Comparison of ENCODE assay signal across 18 cellular contexts in the genomic region with DNA sequence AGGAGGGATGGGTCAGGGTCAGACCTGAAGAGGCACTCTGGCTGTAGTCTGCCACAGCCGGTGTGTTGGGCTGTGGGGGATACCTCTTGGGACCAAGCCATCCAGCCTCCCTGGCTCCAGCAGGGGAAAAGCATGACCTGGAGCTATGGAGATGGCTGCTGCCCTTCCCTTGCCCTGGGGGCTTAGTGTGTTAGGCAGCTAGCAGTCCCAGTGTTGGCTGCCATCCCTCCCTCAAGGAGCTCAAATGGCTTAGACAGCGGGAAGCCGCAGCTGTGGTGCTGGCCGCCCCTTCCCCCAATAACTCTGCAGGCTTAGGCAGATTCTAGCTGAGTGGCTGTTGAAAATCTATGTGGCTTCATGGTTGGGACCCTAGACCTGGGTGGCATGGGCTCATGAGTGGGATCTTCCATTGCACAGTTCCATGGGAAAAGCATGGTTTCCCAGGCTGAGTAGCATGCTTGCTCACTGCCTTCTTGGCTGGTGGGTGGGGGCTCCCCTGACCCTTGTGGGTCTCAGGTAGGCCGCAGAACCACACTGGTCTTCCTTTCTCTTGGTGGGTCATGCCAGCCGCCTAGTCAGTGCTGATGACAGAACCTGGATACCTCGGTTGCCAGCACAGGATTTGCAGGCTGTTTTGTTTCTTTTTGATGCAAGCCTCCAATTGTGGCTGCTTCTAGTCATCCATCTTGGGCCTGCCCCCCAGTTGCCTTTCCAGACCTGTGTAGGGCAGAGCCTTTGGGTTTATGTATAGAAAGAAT.
DNase-seq lines count a peak whose midpoint lies in the region; ATAC-seq, FAIRE-seq and TF ChIP-seq lines count a peak whose summit lies in the region.
"Had no signal": no experiment of that assay in that cellular context is flagged by ENCODE, and none has a peak within 500 bp of the region (broad histone marks: within the 10 kb centered on the region; RNA-seq: fewer than 3 reads in every experiment).

No MANE protein-coding gene starts in this region.

- WGBS in small intestine, 3 donors = 91 to 97% (median 96%) methylated on average over 7 of the region's 7 CpGs

- no peaks in the 10 kb centered on the region for H3K36me3 ChIP-seq in small intestine (ENCODE audit: control insufficient read depth in 2 of 2, insufficient read depth in 2 of 2, low read length in 2 of 2)

- CTCF ChIA-PET in activated CD4-positive, alpha-beta memory T cell treated with anti-CD3 and anti-CD28 coated beads, Interleukin-2, amount 10 ng/mL, durations not matched to agents 7 days and 5 days (lab: Charles Lee) = no interaction called here
- CTCF ChIA-PET in activated CD4-positive, alpha-beta memory T cell treated with anti-CD3 and anti-CD28 coated beads for 36 hours (lab: Charles Lee) = no interaction called here

- POLR2A ChIA-PET in activated CD4-positive, alpha-beta memory T cell treated with anti-CD3 and anti-CD28 coated beads, Interleukin-2, amount 10 ng/mL, durations not matched to agents 7 days and 5 days (lab: Charles Lee) = no interaction called here
- POLR2A ChIA-PET in activated CD4-positive, alpha-beta memory T cell treated with anti-CD3 and anti-CD28 coated beads for 36 hours (lab: Charles Lee) = no interaction called here

- peaks cover 64% of the 10 kb centered on the region for H3K4me1 Mint-ChIP-seq in activated CD4-positive, alpha-beta memory T cell treated with anti-CD3 and anti-CD28 coated beads, Interleukin-2, amount 10 ng/mL, durations not matched to agents 7 days and 5 days
- H3K4me1 Mint-ChIP-seq in activated CD4-positive, alpha-beta memory T cell treated with anti-CD3 and anti-CD28 coated beads for 36 hours (ENCODE audit: low read depth) = peaks cover 12% of the 10 kb centered on the region
- H3K4me1 Mint-ChIP-seq in activated T-helper 17 cell treated with anti-CD3 and anti-CD28 coated beads, Interleukin-2, amount 50 U/mL, for 72 hours = no peaks in the 10 kb centered on the region

- intact Hi-C loops in activated CD4-positive, alpha-beta memory T cell treated with anti-CD3 and anti-CD28 coated beads for 36 hours (cut with micrococcal nuclease) = no loop called here

- H3K4me3 Mint-ChIP-seq in activated CD4-positive, alpha-beta memory T cell treated with anti-CD3 and anti-CD28 coated beads, Interleukin-2, amount 10 ng/mL, durations not matched to agents 7 days and 5 days = no peak overlapping the region
- H3K4me3 Mint-ChIP-seq in activated CD4-positive, alpha-beta memory T cell treated with anti-CD3 and anti-CD28 coated beads for 36 hours = no peak overlapping the region
- no peak overlapping the region for H3K4me3 Mint-ChIP-seq in activated T-helper 17 cell treated with anti-CD3 and anti-CD28 coated beads, Interleukin-2, amount 50 U/mL, for 72 hours
- H3K4me3 Mint-ChIP-seq: CD14-positive monocyte had no signal

- DNase-seq in activated CD4-positive, alpha-beta memory T cell treated with anti-CD3 and anti-CD28 coated beads, Interleukin-2, amount 10 ng/mL, durations not matched to agents 7 days and 5 days = no peak
- no peak for DNase-seq in activated CD4-positive, alpha-beta memory T cell treated with anti-CD3 and anti-CD28 coated beads for 36 hours
- peak; percentile 25 for DNase-seq in M059J (ENCODE audit: low read depth)
- peak; percentile 46 for DNase-seq in stimulated activated naive CD8-positive, alpha-beta T cell treated with anti-CD3 and anti-CD28 coated beads, Interleukin-15, Interleukin-2, amounts not matched to agents 100 U/mL and 50 U/mL, for 24 hours
- no peak for DNase-seq in anterior cingulate cortex (lab: John Stamatoyannopoulos, UW)
- no peak for DNase-seq in small intestine
- DNase-seq: DMS 273 treated with DMSO at 0.1 percent for 48 hours, GF-D8, NCI-H1436 treated with DMSO at 0.1 percent for 48 hours, NCI-H2081, NCI-H510A treated with DMSO at 0.1 percent for 48 hours had no signal

- H3K27me3 ChIP-seq in small intestine (ENCODE audit: control insufficient read depth in 2 of 2, insufficient read depth in 2 of 2, low read length in 2 of 2) = no peaks in the 10 kb centered on the region

- peaks cover 16% of the 10 kb centered on the region for H3K9me3 Mint-ChIP-seq in activated CD4-positive, alpha-beta memory T cell treated with anti-CD3 and anti-CD28 coated beads, Interleukin-2, amount 10 ng/mL, durations not matched to agents 7 days and 5 days
- no peaks in the 10 kb centered on the region for H3K9me3 Mint-ChIP-seq in activated CD4-positive, alpha-beta memory T cell treated with anti-CD3 and anti-CD28 coated beads for 36 hours
- H3K9me3 Mint-ChIP-seq in activated T-helper 17 cell treated with anti-CD3 and anti-CD28 coated beads, Interleukin-2, amount 50 U/mL, for 72 hours = no peaks in the 10 kb centered on the region
- H3K9me3 Mint-ChIP-seq: CD14-positive monocyte had no signal

- no peak overlapping the region for H3K4me3 ChIP-seq in small intestine (ENCODE audit: low read depth in 1 of 2, low read length in 2 of 2)
- H3K4me3 ChIP-seq: A549, K562 had no signal

- H3K4me1 ChIP-seq in small intestine (ENCODE audit: control insufficient read depth in 2 of 2, insufficient read depth in 1 of 2, low read depth in 1 of 2, low read length in 1 of 2) = peaks cover 2 to 3% of the 10 kb centered on the region in 2 donors
- H3K4me1 ChIP-seq: A549 had no signal

- peak overlapping the region; percentile 21 for H3K27ac Mint-ChIP-seq in activated CD4-positive, alpha-beta memory T cell treated with anti-CD3 and anti-CD28 coated beads, Interleukin-2, amount 10 ng/mL, durations not matched to agents 7 days and 5 days
- no peak overlapping the region for H3K27ac Mint-ChIP-seq in activated CD4-positive, alpha-beta memory T cell treated with anti-CD3 and anti-CD28 coated beads for 36 hours
- no peak overlapping the region for H3K27ac Mint-ChIP-seq in activated T-helper 17 cell treated with anti-CD3 and anti-CD28 coated beads, Interleukin-2, amount 50 U/mL, for 72 hours

- H3K27ac ChIP-seq in small intestine (ENCODE audit: low read depth in 1 of 2, low read length in 1 of 2) = no peak overlapping the region
- H3K27ac ChIP-seq: A549 had no signal

- peaks cover 55% of the 10 kb centered on the region for H3K36me3 Mint-ChIP-seq in activated CD4-positive, alpha-beta memory T cell treated with anti-CD3 and anti-CD28 coated beads, Interleukin-2, amount 10 ng/mL, durations not matched to agents 7 days and 5 days (ENCODE audit: low read depth)
- no peaks in the 10 kb centered on the region for H3K36me3 Mint-ChIP-seq in activated CD4-positive, alpha-beta memory T cell treated with anti-CD3 and anti-CD28 coated beads for 36 hours
- H3K36me3 Mint-ChIP-seq in activated T-helper 17 cell treated with anti-CD3 and anti-CD28 coated beads, Interleukin-2, amount 50 U/mL, for 72 hours (ENCODE audit: low read depth) = no peaks in the 10 kb centered on the region
- H3K36me3 Mint-ChIP-seq: CD14-positive monocyte had no signal

- no peak for FAIRE-seq in small intestine (lab: Jason Lieb, UNC)
- FAIRE-seq: A549, GM12891, GM18507, K562 had no signal

- peak; percentile 66 for ATAC-seq in activated T-helper 17 cell treated with anti-CD3 and anti-CD28 coated beads, Interleukin-2, amount 50 U/mL, for 72 hours (replicated peaks)
- ATAC-seq in stimulated activated naive CD8-positive, alpha-beta T cell treated with anti-CD3 and anti-CD28 coated beads, Interleukin-15, Interleukin-2, amounts not matched to agents 100 U/mL and 50 U/mL, for 24 hours = peak; percentile 70
- no peak for ATAC-seq in SK-N-SH treated with all-trans-retinoic acid at 6 μM for 48 hours
- ATAC-seq: A549, K562 had no signal

- no peaks in the 10 kb centered on the region for H3K9me3 ChIP-seq in small intestine (ENCODE audit: control insufficient read depth, low read depth)
- H3K9me3 ChIP-seq: A549 had no signal

- H3K27me3 Mint-ChIP-seq in activated CD4-positive, alpha-beta memory T cell treated with anti-CD3 and anti-CD28 coated beads, Interleukin-2, amount 10 ng/mL, durations not matched to agents 7 days and 5 days = peaks cover 29% of the 10 kb centered on the region
- peaks cover 2% of the 10 kb centered on the region for H3K27me3 Mint-ChIP-seq in activated CD4-positive, alpha-beta memory T cell treated with anti-CD3 and anti-CD28 coated beads for 36 hours
- H3K27me3 Mint-ChIP-seq in activated T-helper 17 cell treated with anti-CD3 and anti-CD28 coated beads, Interleukin-2, amount 50 U/mL, for 72 hours = peaks cover 3% of the 10 kb centered on the region

TF ChIP-seq in SK-N-SH treated with all-trans-retinoic acid at 6 μM for 48 hours, 23 proteins besides CTCF, POLR2A, EP300 and RAD21:
- TF ChIP-seq SNAI2 (CRISPR knock-in tag; IDR thresholded peaks at IDR 0.05) = no peak
- no peak for TF ChIP-seq ZFP3 (CRISPR knock-in tag; IDR thresholded peaks at IDR 0.05)
- TF ChIP-seq ZNF70 (CRISPR knock-in tag; IDR thresholded peaks at IDR 0.05) = no peak
- TF ChIP-seq, protein P1, sequence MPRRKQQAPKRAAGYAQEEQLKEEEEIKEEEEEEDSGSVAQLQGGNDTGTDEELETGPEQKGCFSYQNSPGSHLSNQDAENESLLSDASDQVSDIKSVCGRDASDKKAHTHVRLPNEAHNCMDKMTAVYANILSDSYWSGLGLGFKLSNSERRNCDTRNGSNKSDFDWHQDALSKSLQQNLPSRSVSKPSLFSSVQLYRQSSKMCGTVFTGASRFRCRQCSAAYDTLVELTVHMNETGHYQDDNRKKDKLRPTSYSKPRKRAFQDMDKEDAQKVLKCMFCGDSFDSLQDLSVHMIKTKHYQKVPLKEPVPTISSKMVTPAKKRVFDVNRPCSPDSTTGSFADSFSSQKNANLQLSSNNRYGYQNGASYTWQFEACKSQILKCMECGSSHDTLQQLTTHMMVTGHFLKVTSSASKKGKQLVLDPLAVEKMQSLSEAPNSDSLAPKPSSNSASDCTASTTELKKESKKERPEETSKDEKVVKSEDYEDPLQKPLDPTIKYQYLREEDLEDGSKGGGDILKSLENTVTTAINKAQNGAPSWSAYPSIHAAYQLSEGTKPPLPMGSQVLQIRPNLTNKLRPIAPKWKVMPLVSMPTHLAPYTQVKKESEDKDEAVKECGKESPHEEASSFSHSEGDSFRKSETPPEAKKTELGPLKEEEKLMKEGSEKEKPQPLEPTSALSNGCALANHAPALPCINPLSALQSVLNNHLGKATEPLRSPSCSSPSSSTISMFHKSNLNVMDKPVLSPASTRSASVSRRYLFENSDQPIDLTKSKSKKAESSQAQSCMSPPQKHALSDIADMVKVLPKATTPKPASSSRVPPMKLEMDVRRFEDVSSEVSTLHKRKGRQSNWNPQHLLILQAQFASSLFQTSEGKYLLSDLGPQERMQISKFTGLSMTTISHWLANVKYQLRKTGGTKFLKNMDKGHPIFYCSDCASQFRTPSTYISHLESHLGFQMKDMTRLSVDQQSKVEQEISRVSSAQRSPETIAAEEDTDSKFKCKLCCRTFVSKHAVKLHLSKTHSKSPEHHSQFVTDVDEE (CRISPR knock-in tag; IDR thresholded peaks at IDR 0.05) = no peak
- no peak for TF ChIP-seq CSDC2 (CRISPR knock-in tag; IDR thresholded peaks at IDR 0.05)

Comparison
In these comparisons a context has a peak if more than half of its experiments do, and no peak if none do; other contexts are left out.
1. DNase-seq: peak in M059J (single experiment) and stimulated activated naive CD8-positive, alpha-beta T cell treated with anti-CD3 and anti-CD28 coated beads, Interleukin-15, Interleukin-2, amounts not matched to agents 100 U/mL and 50 U/mL, for 24 hours (single experiment); none in activated CD4-positive, alpha-beta memory T cell treated with anti-CD3 and anti-CD28 coated beads, Interleukin-2, amount 10 ng/mL, durations not matched to agents 7 days and 5 days (single experiment), activated CD4-positive, alpha-beta memory T cell treated with anti-CD3 and anti-CD28 coated beads for 36 hours (single experiment), anterior cingulate cortex (0 of 58) and small intestine (single experiment).